In the genomic region with DNA sequence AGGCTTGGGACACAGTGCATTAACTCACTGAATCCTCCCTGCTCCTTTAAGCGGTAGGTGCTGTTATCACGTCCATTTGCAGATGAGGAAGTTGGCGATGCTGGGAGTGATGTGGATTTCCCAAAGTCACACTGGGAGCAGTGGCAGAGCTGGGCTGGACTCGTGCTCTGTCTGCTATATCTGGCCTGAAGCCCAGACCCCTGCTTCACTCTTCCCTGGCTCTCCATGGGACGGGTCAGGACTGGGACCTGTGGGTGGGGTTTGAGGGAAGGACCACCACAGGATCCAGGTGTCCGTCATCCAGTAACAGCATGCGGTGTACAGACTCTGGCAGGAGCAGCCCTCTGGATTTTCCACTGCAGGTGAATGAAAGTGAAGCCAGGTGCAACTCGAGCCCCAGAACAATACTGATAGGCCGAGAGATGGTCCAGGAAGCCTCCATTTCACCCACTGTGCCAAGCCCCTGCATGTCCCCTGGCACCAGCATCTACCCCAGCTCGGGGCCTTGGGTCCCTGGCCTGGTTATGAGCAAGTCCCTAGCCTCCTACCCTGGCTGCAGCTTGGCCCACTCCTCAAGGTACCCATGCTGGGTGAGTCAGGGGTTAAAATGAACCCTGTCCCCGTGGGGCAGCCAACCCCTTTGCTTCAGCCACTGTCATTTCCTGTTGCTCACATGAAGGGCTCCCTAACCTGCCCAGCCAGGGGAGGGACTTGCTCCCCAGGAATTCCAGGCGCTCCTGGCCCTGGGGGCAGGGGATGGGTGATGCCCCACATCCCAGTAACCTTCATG, we compare ENCODE assay signal across 12 cellular contexts. TPM values are rescaled to one million over a fixed set of nuclear protein-coding genes. Genes with fewer than 3 reads are reported as not detected.
DNase-seq lines count a peak whose midpoint lies in the region; ATAC-seq and TF ChIP-seq lines count a peak whose summit lies in the region.
"Had no signal": no experiment of that assay in that cellular context is flagged by ENCODE, and none has a peak within 500 bp of the region (broad histone marks: within the 10 kb centered on the region; RNA-seq: fewer than 3 reads in every experiment).

No MANE protein-coding gene starts in this region.

- no peak overlapping the region for H3K4me3 Mint-ChIP-seq in MCF 10A (ENCODE audit: unreplicated experiment)
- H3K4me3 Mint-ChIP-seq: T-helper 1 cell treated with Interleukin-12 subunit alpha and Interleukin-12 subunit beta and Interleukin-4 antibody, amounts not matched to agents 30 μg/mL and 1 μg/mL, for 36 hours had no signal

- peak; percentile 46 to 62 for DNase-seq in breast epithelium (ENCODE audit: low spot score in 2 of 2)
- DNase-seq in MCF 10A (ENCODE audit: unreplicated experiment), result no peak
- DNase-seq in kidney tubule cell (ENCODE audit: low spot score), result peak; percentile 49
- DNase-seq in ureter (ENCODE audit: low spot score), result peak; percentile 51
- no peak for DNase-seq in effector CD4-positive, alpha-beta T cell
- no peak for DNase-seq in NCI-H82 treated with DMSO at 0.1 percent for 48 hours (lab: John Stamatoyannopoulos, UW; ENCODE audit: unreplicated experiment)
- DNase-seq: activated CD4-positive, alpha-beta T cell treated with anti-CD3 and anti-CD28 coated beads, Interleukin-2, amount 50 U/mL, for 48 hours; NCI-H1048 had no signal

- no peaks in the 10 kb centered on the region for H3K27me3 ChIP-seq in breast epithelium

- no peaks in the 10 kb centered on the region for H3K9me3 ChIP-seq in breast epithelium

- H3K27ac ChIP-seq in breast epithelium (peak overlapping the region; percentile 75 to 93), angular gyrus (ENCODE audit: low read depth, low read length) (peak overlapping the region; percentile 84)

- TF ChIP-seq POLR2A in breast epithelium (IDR thresholded peaks at IDR 0.05), result no peak

- POLR2A ChIA-PET in MCF 10A (lab: Yijun Ruan, JAX), result interaction anchor here (0.7 to 10.6 kb wide), 7 partner anchors 16 to 283 kb away, joined by 3 to 85 read pairs (median 4); a partner anchor contains a TSS

- no TSS peak for BruUV-seq in MCF 10A (replicated peaks; lab: Mats Ljungman, UMichigan)

- H3K4me1 ChIP-seq in breast epithelium, result peaks cover 21 to 41% of the 10 kb centered on the region in 2 donors

- intact Hi-C loops in breast epithelium (cut with DNase I; ENCODE audit: low total_unique reads), result no loop called here
- intact Hi-C loops in MCF 10A (cut with micrococcal nuclease), result no loop called here

- H3K4me1 Mint-ChIP-seq in MCF 10A (ENCODE audit: insufficient read depth, unreplicated experiment), result peaks cover 18% of the 10 kb centered on the region

- ATAC-seq in GM18870 (IDR thresholded peaks at IDR 0.05; ENCODE audit: unreplicated experiment), result no peak
- ATAC-seq: activated naive CD4-positive, alpha-beta T cell treated with anti-CD3 and anti-CD28 coated beads, Interleukin-2, amount 50 U/mL, for 72 hours had no signal

- H3K36me3 Mint-ChIP-seq in MCF 10A (ENCODE audit: insufficient read depth, unreplicated experiment), result peaks cover 4% of the 10 kb centered on the region
- H3K36me3 Mint-ChIP-seq: activated naive CD4-positive, alpha-beta T cell treated with anti-CD3 and anti-CD28 coated beads, Interleukin-2, amount 50 U/mL, for 72 hours had no signal

- no peak overlapping the region for H3K27ac Mint-ChIP-seq in MCF 10A (ENCODE audit: low read depth, unreplicated experiment)
- H3K27ac Mint-ChIP-seq: T-helper 1 cell treated with Interleukin-12 subunit alpha and Interleukin-12 subunit beta and Interleukin-4 antibody, amounts not matched to agents 30 μg/mL and 1 μg/mL, for 36 hours had no signal

- no peaks in the 10 kb centered on the region for H3K27me3 Mint-ChIP-seq in MCF 10A (ENCODE audit: insufficient read depth, unreplicated experiment)

- H3K36me3 ChIP-seq in breast epithelium, result no peaks in the 10 kb centered on the region

- no peaks in the 10 kb centered on the region for H3K9me3 Mint-ChIP-seq in MCF 10A (ENCODE audit: unreplicated experiment)
- H3K9me3 Mint-ChIP-seq: activated naive CD4-positive, alpha-beta T cell treated with anti-CD3 and anti-CD28 coated beads, Interleukin-2, amount 50 U/mL, for 72 hours; T-helper 1 cell treated with Interleukin-12 subunit alpha and Interleukin-12 subunit beta and Interleukin-4 antibody, amounts not matched to agents 30 μg/mL and 1 μg/mL, for 36 hours had no signal

- CTCF ChIA-PET in MCF 10A (lab: Yijun Ruan, JAX), result interaction anchor here (0.7 to 19.9 kb wide), 9 partner anchors 10 to 103 kb away, joined by 3 to 415 read pairs (median 7); a partner anchor contains a TSS

- TF ChIP-seq CTCF in breast epithelium (IDR thresholded peaks at IDR 0.05) (no peak), MCF 10A (IDR thresholded peaks at IDR 0.05; ENCODE audit: unreplicated experiment) (no peak)

- H3K4me3 ChIP-seq in breast epithelium, result no peak overlapping the region

RNA-seq across cellular contexts. Expression of a gene that starts 4.2 kb away (rescaled TPM):
- total RNA-seq in breast epithelium (1 to 10 TPM in 2 of 3 donors, under 1 TPM in 1; 0.48 to 3.8 (median 2.0) TPM), MCF 10A (2022) (0.14 and 0.54 TPM in 2 replicates), ureter (4.8 TPM)

RNA-seq across cellular contexts. Expression of a gene that starts 30.8 kb away (rescaled TPM):
- total RNA-seq in breast epithelium (under 1 TPM in 1 of 3 donors, not detected in 2; 0.16 TPM), MCF 10A (2022) (not detected in 2 replicates), ureter (not detected)
- total RNA-seq: activated naive CD4-positive, alpha-beta T cell treated with anti-CD3 and anti-CD28 coated beads, Interleukin-2, amount 50 U/mL, for 72 hours had no signal

RNA-seq across cellular contexts. Expression of a gene that starts 36.6 kb away (rescaled TPM):
- total RNA-seq in breast epithelium (10 to 100 TPM; 14.3 to 55.0 (median 38.0) TPM), MCF 10A (2022) (not detected in 2 replicates), ureter (14.6 TPM)
- total RNA-seq: activated naive CD4-positive, alpha-beta T cell treated with anti-CD3 and anti-CD28 coated beads, Interleukin-2, amount 50 U/mL, for 72 hours had no signal

RNA-seq across cellular contexts. Expression of a gene that starts 43.0 kb away (rescaled TPM):
- total RNA-seq in breast epithelium (10 to 100 TPM in 1 of 3 donors, 1 to 10 TPM in 2; 8.8 to 11.2 (median 9.7) TPM), MCF 10A (2022) (19.2 and 20.9 TPM in 2 replicates), ureter (23.1 TPM)

RNA-seq across cellular contexts. Expression of a gene that starts 45.7 kb away (rescaled TPM):
- total RNA-seq in breast epithelium (10 to 100 TPM in 2 of 3 donors, 1 to 10 TPM in 1; 8.5 to 26.3 (median 23.8) TPM), MCF 10A (2022) (not detected in 2 replicates), ureter (4.5 TPM)
- total RNA-seq: activated naive CD4-positive, alpha-beta T cell treated with anti-CD3 and anti-CD28 coated beads, Interleukin-2, amount 50 U/mL, for 72 hours had no signal

Comparison
In these comparisons a context has a peak if more than half of its experiments do, and no peak if none do; other contexts are left out.
1. DNase-seq: peak in breast epithelium (2 of 2), kidney tubule cell (single experiment) and ureter (single experiment); none in MCF 10A (single experiment), effector CD4-positive, alpha-beta T cell (single experiment) and NCI-H82 treated with DMSO at 0.1 percent for 48 hours (single experiment).
2. RNA of a gene that starts 36.6 kb away (total RNA-seq): 14.3 to 55.0 TPM in breast epithelium and 14.6 TPM in ureter (single experiment); not detected in MCF 10A; every median in the first group is over 10 times any median in the second.